Comparison of ENCODE assay signal across 1 cellular context in genomic region chr10:131855763-131856401, GRCh38.
TF ChIP-seq lines count a peak whose summit lies in the region.

No MANE protein-coding gene starts in this region.

TF ChIP-seq in K562, 482 proteins besides CTCF, POLR2A, EP300 and RAD21 (continued from another document):
- no peak for TF ChIP-seq CHD7 (IDR thresholded peaks at IDR 0.05; ENCODE audit: low read depth, low read length)
- no peak for TF ChIP-seq XRCC5 (IDR thresholded peaks at IDR 0.05; ENCODE audit: low read depth, low read length)
- no peak for TF ChIP-seq ZNF224 (CRISPR knock-in tag; IDR thresholded peaks at IDR 0.05)
